ENCODE assay signal across 8 cellular contexts in genomic region chr20:50286174-50286511, GRCh38.
DNase-seq lines count a peak whose midpoint lies in the region; ATAC-seq and TF ChIP-seq lines count a peak whose summit lies in the region.
"Had no signal": no experiment of that assay in that cellular context is flagged by ENCODE, and none has a peak within 500 bp of the region (broad histone marks: within the 10 kb centered on the region; RNA-seq: fewer than 3 reads in every experiment).

No MANE protein-coding gene starts in this region.

- ATAC-seq in GM21447 (IDR thresholded peaks at IDR 0.05; ENCODE audit: unreplicated experiment) (peak; percentile 52), HG02798 (IDR thresholded peaks at IDR 0.05; ENCODE audit: poor library complexity, unreplicated experiment) (no peak)

- H3K4me2 ChIP-seq in OCI-LY3 (ENCODE audit: low read length) = peak overlapping the region; percentile 91

- H3K9ac ChIP-seq in OCI-LY3 (ENCODE audit: low read length) = peak overlapping the region; percentile 56

- peaks cover 32% of the 10 kb centered on the region for H3K4me1 ChIP-seq in OCI-LY3 (ENCODE audit: low read length)
- peaks cover 0 to 50% of the 10 kb centered on the region in 2 donors for H3K4me1 ChIP-seq in right atrium auricular region
- peaks cover 46% of the 10 kb centered on the region for H3K4me1 ChIP-seq in suprapubic skin

- TF ChIP-seq POLR2A in suprapubic skin (IDR thresholded peaks at IDR 0.05) = no peak

- H3K9me3 ChIP-seq in OCI-LY3 (ENCODE audit: insufficient read depth, low read length) (no peaks in the 10 kb centered on the region), right atrium auricular region (no peaks in the 10 kb centered on the region), suprapubic skin (no peaks in the 10 kb centered on the region)

- TF ChIP-seq CTCF in OCI-LY3 (IDR thresholded peaks at IDR 0.05; ENCODE audit: low read depth, low read length) (no peak), right atrium auricular region (IDR thresholded peaks at IDR 0.05) (no peak), suprapubic skin (IDR thresholded peaks at IDR 0.05) (no peak)

- no peaks in the 10 kb centered on the region for H3K79me2 ChIP-seq in OCI-LY3 (ENCODE audit: low read length)

- H4K20me1 ChIP-seq in OCI-LY3 (ENCODE audit: insufficient read depth, low read length) = no peaks in the 10 kb centered on the region

- TF ChIP-seq EP300 in suprapubic skin (IDR thresholded peaks at IDR 0.05) = no peak

- H3K27me3 ChIP-seq in OCI-LY3 (ENCODE audit: low read depth, low read length) (0 out of 2 replicates have a peak, but pooled peaks cover 5% of the 10 kb centered on the region), right atrium auricular region (no peaks in the 10 kb centered on the region), suprapubic skin (no peaks in the 10 kb centered on the region)

- H3K36me3 ChIP-seq in OCI-LY3 (replicated peaks; ENCODE audit: low read depth, low read length) (no peaks in the 10 kb centered on the region), right atrium auricular region (no peaks in the 10 kb centered on the region), suprapubic skin (no peaks in the 10 kb centered on the region)

- DNase-seq in right atrium auricular region (ENCODE audit: low spot score) (no peak), suprapubic skin (ENCODE audit: low spot score in 2 of 2) (no peak), DMS 273 treated with DMSO at 0.1 percent for 48 hours (lab: John Stamatoyannopoulos, UW) (no peak), NCI-H2196 (lab: John Stamatoyannopoulos, UW; ENCODE audit: unreplicated experiment) (no peak)
- DNase-seq: effector memory CD4-positive, alpha-beta T cell had no signal

- H3K27ac ChIP-seq in OCI-LY3 (ENCODE audit: low read length) (peak overlapping the region; percentile 64), right atrium auricular region (peak overlapping the region; percentile 70 to 84), suprapubic skin (peak overlapping the region; percentile 94)

- H3K4me3 ChIP-seq in OCI-LY3 (ENCODE audit: low read length) (peak overlapping the region; percentile 78), right atrium auricular region (no peak overlapping the region), suprapubic skin (no peak overlapping the region)

- 64% methylated on average over 9 of the region's 9 CpGs for WGBS in suprapubic skin

- peak overlapping the region; percentile 84 for H2AFZ ChIP-seq in OCI-LY3 (ENCODE audit: low read depth, low read length)
